ENCODE assay signal across 22 cellular contexts in the genomic region with DNA sequence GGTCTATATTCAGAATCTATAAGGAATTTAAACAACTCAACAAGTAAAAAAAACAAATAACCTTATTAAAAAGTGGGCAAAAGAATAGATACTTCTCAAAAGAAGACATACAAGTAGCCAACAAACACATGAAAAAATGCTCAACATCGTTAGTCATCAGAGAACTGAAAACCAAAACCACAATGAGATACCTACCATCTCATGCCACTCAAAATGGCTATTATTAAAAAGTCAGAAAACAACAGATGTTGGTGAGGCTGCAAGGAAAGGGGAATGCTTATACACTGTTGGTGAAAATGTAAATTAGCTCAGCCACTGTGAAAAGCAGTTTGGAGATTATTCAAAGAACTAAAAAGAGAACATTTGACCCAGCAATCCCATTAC.
DNase-seq lines count a peak whose midpoint lies in the region; ATAC-seq and TF ChIP-seq lines count a peak whose summit lies in the region.
"Had no signal": no experiment of that assay in that cellular context is flagged by ENCODE, and none has a peak within 500 bp of the region (broad histone marks: within the 10 kb centered on the region; RNA-seq: fewer than 3 reads in every experiment).

No MANE protein-coding gene starts in this region.

- H2AK5ac ChIP-seq in IMR-90 (ENCODE audit: low read depth, low read length), result no peak overlapping the region

- peaks cover 5% of the 10 kb centered on the region for H3K4me1 ChIP-seq in IMR-90 (ENCODE audit: control insufficient read depth, insufficient read depth, low read length)
- H3K4me1 ChIP-seq: BE2C, breast epithelium had no signal

- no peaks in the 10 kb centered on the region for H3K9me3 ChIP-seq in IMR-90 (ENCODE audit: control insufficient read depth, insufficient read depth, low read length)
- H3K9me3 ChIP-seq: BE2C had no signal

- H3K4me1 Mint-ChIP-seq in HFFc6 (ENCODE audit: low read depth) (peaks cover 68% of the 10 kb centered on the region), osteocyte (ENCODE audit: unreplicated experiment) (peaks cover 12% of the 10 kb centered on the region)
- H3K4me1 Mint-ChIP-seq: activated T-helper 17 cell treated with anti-CD3 and anti-CD28 coated beads, Interleukin-2, amount 50 U/mL, for 72 hours had no signal

- CTCF ChIA-PET in IMR-90 (lab: Yijun Ruan, JAX), result no interaction called here

- no peak overlapping the region for H4K91ac ChIP-seq in IMR-90 (ENCODE audit: insufficient read depth, low read depth, low read length)

- intact Hi-C loops in IMR-90 (cut with micrococcal nuclease), result no loop called here

- no peak overlapping the region for H3K56ac ChIP-seq in IMR-90 (ENCODE audit: extremely low read depth, insufficient read depth, low read length)

- no peak overlapping the region for H3K4me3 ChIP-seq in IMR-90 (ENCODE audit: insufficient read depth, low read depth, low read length)
- H3K4me3 ChIP-seq in fibroblast of villous mesenchyme (ENCODE audit: low read depth, low read length), result no peak overlapping the region
- H3K4me3 ChIP-seq: breast epithelium, hepatocyte had no signal

- dilution Hi-C loops in IMR-90 (cut with HindIII; ENCODE audit: low sequenced_read_pairs, unreplicated experiment), result no loop called here

- H3K27ac ChIP-seq in IMR-90 (ENCODE audit: insufficient read depth, low read length), result no peak overlapping the region
- H3K27ac ChIP-seq: breast epithelium, hepatocyte had no signal

- no peaks in the 10 kb centered on the region for H4K20me1 ChIP-seq in IMR-90 (ENCODE audit: insufficient read depth, low read length)

- H2AFZ ChIP-seq in IMR-90 (replicated peaks; ENCODE audit: low read length, poor library complexity), result no peak overlapping the region
- H2AFZ ChIP-seq: hepatocyte had no signal

- POLR2A ChIA-PET in IMR-90 (lab: Charles Lee; ENCODE audit: unreplicated experiment), result no interaction called here

- peak overlapping the region; percentile 42; the same call in 1 of the 2 replicates for H3K4me2 ChIP-seq in IMR-90 (ENCODE audit: low read depth, low read length)
- H3K4me2 ChIP-seq: hepatocyte had no signal

- in situ Hi-C loops in IMR-90 (cut with MboI; ENCODE audit: low sequenced_read_pairs), result loop anchor here (25.0 kb wide), 1 partner anchor 398 kb away; no protein-coding TSS in a partner anchor

- TF ChIP-seq CTCF in HFFc6 (IDR thresholded peaks at IDR 0.05), result no peak
- no peak for TF ChIP-seq CTCF in IMR-90 (conservative IDR thresholded peaks at IDR 0.05; ENCODE audit: low read depth, low read length)
- no peak for TF ChIP-seq CTCF in fibroblast of villous mesenchyme (IDR thresholded peaks at IDR 0.05; ENCODE audit: insufficient read depth, low read depth, low read length)
- TF ChIP-seq CTCF in osteocyte (IDR thresholded peaks at IDR 0.05), result no peak

- 0 out of 2 replicates have a peak, but pooled peaks cover 3% of the 10 kb centered on the region for H3K9me1 ChIP-seq in IMR-90 (ENCODE audit: insufficient read depth, low read length)

- H3K36me3 ChIP-seq in IMR-90 (ENCODE audit: control insufficient read depth, insufficient read depth, low read length), result no peaks in the 10 kb centered on the region
- H3K36me3 ChIP-seq: BE2C, breast epithelium had no signal

- ATAC-seq in GM18508 (IDR thresholded peaks at IDR 0.05; ENCODE audit: insufficient read depth, unreplicated experiment) (peak; percentile 64), IMR-90 (ENCODE audit: low read depth) (peak; percentile 14; the same call in 1 of the 2 replicates), HG03196 (IDR thresholded peaks at IDR 0.05; ENCODE audit: unreplicated experiment) (no peak)
- ATAC-seq: activated T-helper 17 cell treated with anti-CD3 and anti-CD28 coated beads, Interleukin-2, amount 50 U/mL, for 72 hours; HepG2; left lobe of liver; natural killer cell treated with Interleukin-12 subunit alpha and Interleukin-12 subunit beta and Interleukin-15 and Interleukin-18, amount 100 ng/mL, for 72 hours; sciatic nerve; stimulated activated naive CD8-positive, alpha-beta T cell treated with anti-CD3 and anti-CD28 coated beads, Interleukin-15, Interleukin-2, amounts not matched to agents 100 U/mL and 50 U/mL, for 24 hours had no signal

- H3K27me3 ChIP-seq in IMR-90 (ENCODE audit: control insufficient read depth, insufficient read depth, low read length), result no peaks in the 10 kb centered on the region
- H3K27me3 ChIP-seq: BE2C, breast epithelium, hepatocyte had no signal

- H3K36me3 Mint-ChIP-seq in HFFc6 (ENCODE audit: low read depth) (peaks cover 18% of the 10 kb centered on the region), osteocyte (ENCODE audit: unreplicated experiment) (no peaks in the 10 kb centered on the region)
- H3K36me3 Mint-ChIP-seq: natural killer cell treated with Interleukin-12 subunit alpha and Interleukin-12 subunit beta and Interleukin-15 and Interleukin-18, amount 100 ng/mL, for 72 hours had no signal

- H3K23ac ChIP-seq in IMR-90 (ENCODE audit: low read depth, low read length), result no peak overlapping the region

- H2BK20ac ChIP-seq in IMR-90 (ENCODE audit: low read depth, low read length), result peak overlapping the region; percentile 61; the same call in 1 of the 2 replicates

- H4K8ac ChIP-seq in IMR-90 (ENCODE audit: low read depth in 2 of 2, low read length in 2 of 2), result peak overlapping the region in 1 of 2 experiments; percentile 10; a peak in 1 of 4 replicates

- peak overlapping the region; percentile 39; the same call in 1 of the 2 replicates for H3K4ac ChIP-seq in IMR-90 (ENCODE audit: low read depth, low read length)

- H3K9me3 Mint-ChIP-seq in HFFc6 (peaks cover 12% of the 10 kb centered on the region), osteocyte (ENCODE audit: unreplicated experiment) (peaks cover 15% of the 10 kb centered on the region)
- H3K9me3 Mint-ChIP-seq: activated T-helper 17 cell treated with anti-CD3 and anti-CD28 coated beads, Interleukin-2, amount 50 U/mL, for 72 hours had no signal

- no peaks in the 10 kb centered on the region for H3K79me1 ChIP-seq in IMR-90 (ENCODE audit: low read depth in 1 of 2, low read length in 2 of 2)

- H2BK5ac ChIP-seq in IMR-90 (ENCODE audit: low read depth, low read length, poor library complexity, severe bottlenecking), result peak overlapping the region; percentile 10

- no peaks in the 10 kb centered on the region for H3K27me3 Mint-ChIP-seq in HFFc6 (ENCODE audit: insufficient read depth)
- no peaks in the 10 kb centered on the region for H3K27me3 Mint-ChIP-seq in osteocyte (ENCODE audit: unreplicated experiment)

- BruUV-seq in IMR-90 (replicated peaks; lab: Mats Ljungman, UMichigan), result no TSS peak

- TF ChIP-seq POLR2A in IMR-90 (IDR thresholded peaks at IDR 0.05; ENCODE audit: low read depth, low read length), result no peak

- no peak for TF ChIP-seq RAD21 in IMR-90 (IDR thresholded peaks at IDR 0.05; ENCODE audit: low read length)

- H3K14ac ChIP-seq in IMR-90 (replicated peaks; ENCODE audit: low read depth, low read length), result no peak overlapping the region

- DNase-seq in HFFc6, result peak; percentile 75
- peak; percentile 49 for DNase-seq in IMR-90
- peak; percentile 11 for DNase-seq in fibroblast of villous mesenchyme (ENCODE audit: low read depth)
- no peak for DNase-seq in osteocyte (ENCODE audit: extremely low spot score, unreplicated experiment)
- DNase-seq in NCI-H2227 treated with DMSO at 0.1 percent for 48 hours (lab: John Stamatoyannopoulos, UW), result no peak
- no peak for DNase-seq in SK-N-DZ (ENCODE audit: low spot score)
- DNase-seq: activated CD4-positive, alpha-beta T cell treated with anti-CD3 and anti-CD28 coated beads, Interleukin-2, amount 50 U/mL, for 4 hours; BE2C; DMS79; NCI-H1436; NCI-H526 treated with DMSO at 0.1 percent for 48 hours; stimulated activated naive CD8-positive, alpha-beta T cell treated with anti-CD3 and anti-CD28 coated beads, Interleukin-15, Interleukin-2, amounts not matched to agents 100 U/mL and 50 U/mL, for 24 hours; T-helper 2 cell had no signal

- peak overlapping the region; percentile 54; the same call in 1 of the 2 replicates for H3K18ac ChIP-seq in IMR-90 (ENCODE audit: low read depth, low read length)

- H2AK9ac ChIP-seq in IMR-90 (replicated peaks; ENCODE audit: low read depth, low read length, poor library complexity), result no peak overlapping the region

- no CpG with 5 or more reads among the region's 1 CpG for whole genome bisulfite sequencing in IMR-90 (ENCODE audit: extremely low coverage in 2 of 2, insufficient read length in 1 of 2), 2 experiments

- H3K4me3 Mint-ChIP-seq in HFFc6 (peak overlapping the region; percentile 45), osteocyte (ENCODE audit: unreplicated experiment) (no peak overlapping the region)
- H3K4me3 Mint-ChIP-seq: activated T-helper 17 cell treated with anti-CD3 and anti-CD28 coated beads, Interleukin-2, amount 50 U/mL, for 72 hours; natural killer cell treated with Interleukin-12 subunit alpha and Interleukin-12 subunit beta and Interleukin-15 and Interleukin-18, amount 100 ng/mL, for 72 hours had no signal

- H3K27ac Mint-ChIP-seq in HFFc6, result peak overlapping the region; percentile 87
- H3K27ac Mint-ChIP-seq in osteocyte (ENCODE audit: unreplicated experiment), result no peak overlapping the region
- H3K27ac Mint-ChIP-seq: activated T-helper 17 cell treated with anti-CD3 and anti-CD28 coated beads, Interleukin-2, amount 50 U/mL, for 72 hours; natural killer cell treated with Interleukin-12 subunit alpha and Interleukin-12 subunit beta and Interleukin-15 and Interleukin-18, amount 100 ng/mL, for 72 hours had no signal

- H2BK120ac ChIP-seq in IMR-90 (ENCODE audit: low read depth, low read length), result peak overlapping the region; percentile 42

- H2BK15ac ChIP-seq in IMR-90 (ENCODE audit: low read depth, low read length), result no peak overlapping the region

- H4K5ac ChIP-seq in IMR-90 (ENCODE audit: low read depth, low read length), result no peak overlapping the region

- H3K9ac ChIP-seq in IMR-90 (ENCODE audit: low read depth, low read length), result no peak overlapping the region

TF ChIP-seq in IMR-90, 13 proteins besides CTCF, POLR2A, EP300 and RAD21 (continues in another document):
- TF ChIP-seq RCOR1 (IDR thresholded peaks at IDR 0.05; ENCODE audit: insufficient replicate concordance, low read length) (no peak), MAFK (IDR thresholded peaks at IDR 0.05; ENCODE audit: low read depth, low read length) (no peak), SMC3 (IDR thresholded peaks at IDR 0.05; ENCODE audit: low read depth, low read length) (no peak), CEBPB (IDR thresholded peaks at IDR 0.05; ENCODE audit: low read depth, low read length) (no peak), RFX5 (IDR thresholded peaks at IDR 0.05; ENCODE audit: low read depth, low read length) (no peak), CHD1 (IDR thresholded peaks at IDR 0.05; ENCODE audit: low read depth, low read length) (no peak), NFE2L2 (IDR thresholded peaks at IDR 0.05; ENCODE audit: low read depth, low read length) (no peak), FOS (IDR thresholded peaks at IDR 0.05; ENCODE audit: low read depth, low read length) (no peak)

Comparison
In these comparisons a context has a peak if more than half of its experiments do, and no peak if none do; other contexts are left out.
1. DNase-seq: peak in HFFc6 (single experiment), IMR-90 (single experiment) and fibroblast of villous mesenchyme (single experiment); none in osteocyte (single experiment), NCI-H2227 treated with DMSO at 0.1 percent for 48 hours (single experiment) and SK-N-DZ (single experiment).